Comparison of ENCODE assay signal across 1 cellular context in the genomic region with DNA sequence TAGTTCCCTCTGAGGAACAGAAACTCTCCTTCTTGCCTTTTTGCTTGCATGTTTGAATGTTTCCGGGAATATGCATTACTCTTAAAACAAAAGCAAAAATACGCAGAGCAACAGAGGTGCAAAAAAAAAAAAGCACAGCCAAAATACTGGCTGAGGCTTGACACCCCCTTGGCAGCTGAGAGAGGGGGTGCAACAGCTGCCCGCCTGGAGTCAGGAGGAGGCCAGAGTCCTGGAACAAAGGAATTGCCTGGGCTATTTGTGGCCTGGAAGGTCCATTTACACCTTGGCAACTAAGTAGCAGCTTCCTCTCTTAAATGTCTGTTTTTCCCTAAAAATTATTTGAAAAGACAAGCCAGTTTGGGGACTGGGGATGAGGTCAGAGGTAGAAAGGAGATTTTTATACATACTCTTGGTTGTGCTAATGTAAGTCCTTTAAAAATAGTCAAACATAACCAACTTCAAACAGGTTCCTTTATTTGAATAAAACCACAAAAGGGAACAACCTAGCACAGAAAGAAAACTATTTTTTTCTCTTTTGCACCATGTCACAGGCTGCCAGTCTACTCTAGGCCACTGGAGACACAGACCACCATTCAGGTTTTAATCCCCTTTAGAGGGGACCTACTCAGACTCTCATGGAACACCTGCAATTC.
A peak's percentile ranks its signal among the peaks of the same experiment; 100 is the strongest.
TF ChIP-seq lines count a peak whose summit lies in the region.

No MANE protein-coding gene starts in this region.

TF ChIP-seq in GM12878, 131 proteins besides CTCF, POLR2A, EP300 and RAD21 (continued from another document):
- TF ChIP-seq SREBF1 (IDR thresholded peaks at IDR 0.05; ENCODE audit: low read length) (no peak), TCF3 (IDR thresholded peaks at IDR 0.05; ENCODE audit: borderline replicate concordance, insufficient read depth, low read depth, low read length) (no peak), FOXM1 (IDR thresholded peaks at IDR 0.05; ENCODE audit: low read depth, low read length) (no peak; the same call in 1 of the 2 replicates), DPF2 (IDR thresholded peaks at IDR 0.05) (peak; percentile 33; the same call in 1 of the 2 replicates), SMC3 (IDR thresholded peaks at IDR 0.05; ENCODE audit: borderline replicate concordance, low read length) (no peak), ATF7 (IDR thresholded peaks at IDR 0.05; ENCODE audit: low read depth) (peak; percentile 46; the same call in 1 of the 2 replicates), RBBP5 (conservative IDR thresholded peaks at IDR 0.05) (no peak), IKZF1 (conservative IDR thresholded peaks at IDR 0.05) (peak; percentile 55), ZSCAN29 (IDR thresholded peaks at IDR 0.05) (no peak), NRF1 (conservative IDR thresholded peaks at IDR 0.05; ENCODE audit: low read depth, low read length) (no peak), SREBF2 (IDR thresholded peaks at IDR 0.05; ENCODE audit: low read length) (no peak), JUNB (IDR thresholded peaks at IDR 0.05) (peak; percentile 22; the same call in 1 of the 2 replicates), RUNX3 (IDR thresholded peaks at IDR 0.05; ENCODE audit: low read length) (peak; percentile 91), NFXL1 (IDR thresholded peaks at IDR 0.05; ENCODE audit: borderline replicate concordance) (no peak), TCF7 (IDR thresholded peaks at IDR 0.05; ENCODE audit: borderline replicate concordance) (peak; percentile 60; the same call in 1 of the 2 replicates), EZH2 (IDR thresholded peaks at IDR 0.05; ENCODE audit: borderline replicate concordance, control insufficient read depth, low read depth, low read length) (no peak), RB1 (IDR thresholded peaks at IDR 0.05; ENCODE audit: borderline replicate concordance) (no peak), NR2C2 (IDR thresholded peaks at IDR 0.05; ENCODE audit: borderline replicate concordance, control insufficient read depth, insufficient read length, low read depth) (no peak), ZNF592 (IDR thresholded peaks at IDR 0.05) (no peak), HSF1 (IDR thresholded peaks at IDR 0.05; ENCODE audit: low read depth, low read length) (no peak), PKNOX1 (IDR thresholded peaks at IDR 0.05) (peak; percentile 61; the same call in 1 of the 2 replicates), BMI1 (IDR thresholded peaks at IDR 0.05; ENCODE audit: borderline replicate concordance) (no peak), RELB (IDR thresholded peaks at IDR 0.05; ENCODE audit: low read depth) (peak; percentile 39; the same call in 1 of the 2 replicates), HDGF (IDR thresholded peaks at IDR 0.05) (no peak), ZNF384 (IDR thresholded peaks at IDR 0.05; ENCODE audit: borderline replicate concordance, low read depth, low read length) (peak; percentile 88), GABPA (IDR thresholded peaks at IDR 0.05; ENCODE audit: low read depth) (no peak), IRF4 (IDR thresholded peaks at IDR 0.05; ENCODE audit: low read depth, low read length) (no peak), GATAD2B (conservative IDR thresholded peaks at IDR 0.05; ENCODE audit: low read depth) (0 out of 2 replicates have a peak, but pooled peaks have one; percentile 43), TARDBP (IDR thresholded peaks at IDR 0.05; ENCODE audit: borderline replicate concordance) (no peak), BRCA1 (IDR thresholded peaks at IDR 0.05; ENCODE audit: low read depth, low read length) (no peak), MXI1 (IDR thresholded peaks at IDR 0.05; ENCODE audit: low read depth, low read length) (no peak), MEF2B (IDR thresholded peaks at IDR 0.05; ENCODE audit: partially characterized antibody, poor library complexity, severe bottlenecking) (peak; percentile 35)
